In the genomic region with DNA sequence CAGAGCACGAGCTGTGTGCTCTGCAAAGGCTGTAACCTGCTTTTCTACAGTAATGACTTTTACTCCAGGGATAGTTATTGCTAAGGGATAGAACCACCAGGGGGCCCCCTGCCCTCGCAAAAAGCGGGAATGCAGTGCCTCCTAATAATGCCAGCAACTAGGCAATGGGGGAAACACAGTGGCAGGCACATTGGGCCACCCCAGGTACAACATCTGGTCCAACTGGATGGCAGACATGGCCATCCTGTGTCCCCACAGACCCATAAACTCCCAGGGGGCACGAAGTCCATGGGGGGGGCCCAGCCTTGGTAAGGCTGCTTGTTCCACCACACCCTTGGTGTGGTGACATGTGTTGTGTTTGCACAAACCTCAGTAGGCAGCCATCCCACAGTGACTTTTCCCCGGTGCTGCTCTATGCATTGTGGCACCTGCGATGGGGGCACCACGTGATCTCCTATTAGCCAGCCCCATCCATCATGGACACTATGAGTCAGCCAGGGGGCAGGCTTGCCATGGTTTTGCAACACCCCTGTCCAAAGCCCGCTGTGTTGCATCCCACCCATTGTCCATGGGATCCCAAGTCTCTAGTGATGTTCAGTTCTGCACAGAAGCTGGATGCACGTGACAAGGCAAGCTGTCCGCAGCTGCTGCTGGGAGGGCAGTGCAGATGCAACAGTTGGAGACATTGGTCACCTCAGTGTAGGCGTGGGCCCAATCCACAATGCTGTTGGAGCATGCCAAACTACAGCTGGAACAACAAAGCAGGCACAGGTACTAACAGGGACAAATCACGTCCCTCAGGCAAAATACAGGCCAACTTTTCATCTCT, we compare ENCODE assay signal across 8 cellular contexts.
DNase-seq lines count a peak whose midpoint lies in the region; ATAC-seq and TF ChIP-seq lines count a peak whose summit lies in the region.

No MANE protein-coding gene starts in this region.

- peaks cover 6 to 14% of the 10 kb centered on the region in 2 experiments for H3K4me1 ChIP-seq in SK-N-SH (ENCODE audit: control insufficient read depth in 1 of 2, insufficient read depth in 2 of 2, low read depth in 1 of 2, low read length in 1 of 2)
- peaks cover 0 to 8% (median 3%) of the 10 kb centered on the region in 4 donors for H3K4me1 ChIP-seq in esophagus muscularis mucosa
- H3K4me1 ChIP-seq in parathyroid adenoma = peaks cover 13% of the 10 kb centered on the region

- no peak for TF ChIP-seq EP300 in SK-N-SH (IDR thresholded peaks at IDR 0.05; ENCODE audit: borderline replicate concordance in 1 of 2, low read depth in 1 of 2, low read length in 1 of 2)
- no peak for TF ChIP-seq EP300 in esophagus muscularis mucosa (IDR thresholded peaks at IDR 0.05)

- no peaks in the 10 kb centered on the region for H3K9me3 ChIP-seq in SK-N-SH
- H3K9me3 ChIP-seq in esophagus muscularis mucosa = no peaks in the 10 kb centered on the region
- no peaks in the 10 kb centered on the region for H3K9me3 ChIP-seq in parathyroid adenoma (ENCODE audit: control insufficient read depth, low read length)

- no peak for ATAC-seq in HG03378 (IDR thresholded peaks at IDR 0.05; ENCODE audit: unreplicated experiment)
- no peak for ATAC-seq in HG03565 (IDR thresholded peaks at IDR 0.05; ENCODE audit: unreplicated experiment)

- no peak overlapping the region for H3K4me2 ChIP-seq in SK-N-SH
- no peak overlapping the region for H3K4me2 ChIP-seq in parathyroid adenoma (ENCODE audit: low read length)

- DNase-seq in NCI-H2107 (lab: John Stamatoyannopoulos, UW) (peak; percentile 36), NCI-H2107 treated with DMSO at 0.1 percent for 48 hours (lab: John Stamatoyannopoulos, UW; ENCODE audit: unreplicated experiment) (no peak), SK-N-SH (peak; percentile 57), esophagus muscularis mucosa (ENCODE audit: extremely low spot score) (no peak)
- peak; percentile 32 for DNase-seq in Jurkat, Clone E6-1 (ENCODE audit: low read depth, low spot score)

- H3K27ac ChIP-seq in SK-N-SH (ENCODE audit: low read depth in 2 of 2, low read length in 1 of 2) (no peak overlapping the region), esophagus muscularis mucosa (replicated peaks in 1 of 4) (no peak overlapping the region), parathyroid adenoma (no peak overlapping the region)

- peak; percentile 86 for TF ChIP-seq RAD21 in SK-N-SH (IDR thresholded peaks at IDR 0.05; ENCODE audit: low read length)

- no peak overlapping the region for H3K4me3 ChIP-seq in Jurkat, Clone E6-1 (ENCODE audit: low read length)
- H3K4me3 ChIP-seq in SK-N-SH (ENCODE audit: low read depth in 2 of 2, low read length in 1 of 2) = no peak overlapping the region
- H3K4me3 ChIP-seq in esophagus muscularis mucosa = no peak overlapping the region
- H3K4me3 ChIP-seq in parathyroid adenoma (ENCODE audit: low read depth, low read length) = no peak overlapping the region

- H3F3A ChIP-seq in SK-N-SH (replicated peaks; ENCODE audit: insufficient read depth) = peaks cover 12% of the 10 kb centered on the region

- POLR2A ChIA-PET in SK-N-SH (lab: Yijun Ruan, JAX) = no interaction called here

- intact Hi-C loops in esophagus muscularis mucosa (cut with DNase I) = no loop called here

- CTCF ChIA-PET in SK-N-SH (lab: Yijun Ruan, JAX) = interaction anchor here (0.6 to 18.3 kb wide), 25 partner anchors 9 to 735 kb away, joined by 3 to 214 read pairs (median 5); no protein-coding TSS in a partner anchor

- 75% methylated on average over 10 of the region's 12 CpGs for WGBS in SK-N-SH (ENCODE audit: low lambda C conversion rate)
- WGBS in esophagus muscularis mucosa = 77% methylated on average over 8 of the region's 12 CpGs

- no peaks in the 10 kb centered on the region for H4K20me1 ChIP-seq in SK-N-SH (ENCODE audit: insufficient read depth)

- TF ChIP-seq POLR2A in esophagus muscularis mucosa (IDR thresholded peaks at IDR 0.05; ENCODE audit: low read depth) = no peak

- H3K9ac ChIP-seq in SK-N-SH = no peak overlapping the region
- H3K9ac ChIP-seq in parathyroid adenoma = no peak overlapping the region

- H3K79me2 ChIP-seq in SK-N-SH (ENCODE audit: insufficient read depth) (no peaks in the 10 kb centered on the region), parathyroid adenoma (no peaks in the 10 kb centered on the region)

- TF ChIP-seq CTCF in SK-N-SH (IDR thresholded peaks at IDR 0.05) (peak; percentile 60), esophagus muscularis mucosa (IDR thresholded peaks at IDR 0.05) (peak in 2 of 3 experiments; percentile 18 to 34), parathyroid adenoma (IDR thresholded peaks at IDR 0.05) (peak; percentile 40)

- H2AFZ ChIP-seq in SK-N-SH (ENCODE audit: low read depth) = peak overlapping the region; percentile 59; the same call in 1 of the 2 replicates
- H2AFZ ChIP-seq in parathyroid adenoma = no peak overlapping the region

- H3K9me2 ChIP-seq in SK-N-SH = no peaks in the 10 kb centered on the region

- H3K27me3 ChIP-seq in SK-N-SH (ENCODE audit: insufficient read depth) (no peaks in the 10 kb centered on the region), esophagus muscularis mucosa (no peaks in the 10 kb centered on the region), parathyroid adenoma (ENCODE audit: control insufficient read depth, insufficient read depth, low read length) (no peaks in the 10 kb centered on the region)

- H3K36me3 ChIP-seq in SK-N-SH (replicated peaks in 1 of 2; ENCODE audit: control insufficient read depth in 1 of 2, insufficient read depth in 2 of 2, low read length in 1 of 2) (no peaks in the 10 kb centered on the region), esophagus muscularis mucosa (no peaks in the 10 kb centered on the region), parathyroid adenoma (ENCODE audit: control insufficient read depth, insufficient read depth, low read length) (no peaks in the 10 kb centered on the region)

TF ChIP-seq in SK-N-SH, 30 proteins besides CTCF, POLR2A, EP300 and RAD21:
- TF ChIP-seq SMC3 (IDR thresholded peaks at IDR 0.05; ENCODE audit: low read depth, low read length) = peak; percentile 75
- TF ChIP-seq, protein P1, sequence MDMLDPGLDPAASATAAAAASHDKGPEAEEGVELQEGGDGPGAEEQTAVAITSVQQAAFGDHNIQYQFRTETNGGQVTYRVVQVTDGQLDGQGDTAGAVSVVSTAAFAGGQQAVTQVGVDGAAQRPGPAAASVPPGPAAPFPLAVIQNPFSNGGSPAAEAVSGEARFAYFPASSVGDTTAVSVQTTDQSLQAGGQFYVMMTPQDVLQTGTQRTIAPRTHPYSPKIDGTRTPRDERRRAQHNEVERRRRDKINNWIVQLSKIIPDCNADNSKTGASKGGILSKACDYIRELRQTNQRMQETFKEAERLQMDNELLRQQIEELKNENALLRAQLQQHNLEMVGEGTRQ (IDR thresholded peaks at IDR 0.05; ENCODE audit: borderline replicate concordance, low read depth, low read length) = no peak
- TF ChIP-seq FOXJ3 (CRISPR knock-in tag; IDR thresholded peaks at IDR 0.05) = no peak

Comparison
In these comparisons a context has a peak if more than half of its experiments do, and no peak if none do; other contexts are left out.
1. DNase-seq: peak in NCI-H2107 (single experiment), Jurkat, Clone E6-1 (single experiment) and SK-N-SH (single experiment); none in NCI-H2107 treated with DMSO at 0.1 percent for 48 hours (single experiment) and esophagus muscularis mucosa (single experiment).
2. Peak in every context shown above with its lines, with median percentiles within 50 percentile points of each other: CTCF ChIP-seq.